Comparison of ENCODE assay signal across 14 cellular contexts in genomic region chr20:19492116-19492515, GRCh38.
A peak's percentile ranks its signal among the peaks of the same experiment; 100 is the strongest.
DNase-seq lines count a peak whose midpoint lies in the region; ATAC-seq and TF ChIP-seq lines count a peak whose summit lies in the region.
"Had no signal": no experiment of that assay in that cellular context is flagged by ENCODE, and none has a peak within 500 bp of the region (broad histone marks: within the 10 kb centered on the region; RNA-seq: fewer than 3 reads in every experiment).

No MANE protein-coding gene starts in this region.

- H3F3A ChIP-seq in PC-3 (ENCODE audit: low read length, unreplicated experiment) = no peaks in the 10 kb centered on the region

- intact Hi-C loops in PC-3 (cut with micrococcal nuclease) = no loop called here

- no peak overlapping the region for H3K4me2 ChIP-seq in PC-3 (ENCODE audit: low read length)
- H3K4me2 ChIP-seq: BLaER1 had no signal

- H3K4me1 ChIP-seq in PC-3 (ENCODE audit: insufficient read depth, low read length) = peaks cover 7% of the 10 kb centered on the region; the same call in 1 of the 2 replicates
- H3K4me1 ChIP-seq in thoracic aorta (ENCODE audit: control insufficient read depth in 1 of 2, low read depth in 2 of 2) = peaks cover 49 to 70% of the 10 kb centered on the region in 2 donors

- H3K27ac ChIP-seq in PC-3 (ENCODE audit: low read length) (no peak overlapping the region), coronary artery (peak overlapping the region; percentile 13 to 66), thoracic aorta (peak overlapping the region; percentile 10 to 89)
- H3K27ac ChIP-seq: BLaER1 had no signal

- H3K9me3 ChIP-seq in PC-3 (ENCODE audit: low read length) (no peaks in the 10 kb centered on the region), thoracic aorta (no peaks in the 10 kb centered on the region)
- H3K9me3 ChIP-seq: BLaER1 had no signal

- TF ChIP-seq CTCF in PC-3 (conservative IDR thresholded peaks at IDR 0.05; ENCODE audit: low read depth, low read length) (no peak), coronary artery (IDR thresholded peaks at IDR 0.05) (no peak), thoracic aorta (IDR thresholded peaks at IDR 0.05) (no peak)

- BruUV-seq in PC-3 (replicated peaks; lab: Mats Ljungman, UMichigan) = no TSS peak

- H3K36me3 ChIP-seq in PC-3 (ENCODE audit: low read depth, low read length) (no peaks in the 10 kb centered on the region), thoracic aorta (no peaks in the 10 kb centered on the region)
- H3K36me3 ChIP-seq: BLaER1 had no signal

- POLR2A ChIA-PET in PC-3 (lab: Charles Lee; ENCODE audit: unreplicated experiment) = no interaction called here

- H3K9me2 ChIP-seq in PC-3 (replicated peaks; ENCODE audit: low read length) = no peaks in the 10 kb centered on the region

- no peaks in the 10 kb centered on the region for H4K20me1 ChIP-seq in PC-3 (ENCODE audit: low read length)
- H4K20me1 ChIP-seq: BLaER1 had no signal

- CTCF ChIA-PET in PC-3 (lab: Charles Lee) = no interaction called here

- H3K27me3 ChIP-seq in PC-3 (ENCODE audit: low read length) = peaks cover 72% of the 10 kb centered on the region
- H3K27me3 ChIP-seq in thoracic aorta (replicated peaks; ENCODE audit: insufficient read depth) = no peaks in the 10 kb centered on the region
- H3K27me3 ChIP-seq: BLaER1 had no signal

- no peak for ATAC-seq in PC-3
- ATAC-seq in thoracic aorta (ENCODE audit: insufficient number of reproducible peaks, low FRiP score, low read depth) = no peak
- ATAC-seq: HCT116 had no signal

- no peaks in the 10 kb centered on the region for H3K79me2 ChIP-seq in PC-3 (ENCODE audit: low read length)

- DNase-seq in EH (ENCODE audit: low read depth) (peak; percentile 50), PC-3 (peak; percentile 7), coronary artery (ENCODE audit: low spot score) (no peak), thoracic aorta (ENCODE audit: low spot score) (no peak), NCI-H2107 (lab: John Stamatoyannopoulos, UW) (no peak), retina (no peak), COLO829 (ENCODE audit: low spot score) (no peak)
- DNase-seq: 8988T; AML-193; CD8-positive, alpha-beta memory T cell; DMS53; GDM1 had no signal

- no peak overlapping the region for H2AFZ ChIP-seq in PC-3 (ENCODE audit: low read length)

- no peak overlapping the region for H3K9ac ChIP-seq in PC-3 (ENCODE audit: low read length)
- H3K9ac ChIP-seq: BLaER1 had no signal

- H3K4me3 ChIP-seq in PC-3 (ENCODE audit: low read length) (no peak overlapping the region), coronary artery (no peak overlapping the region), thoracic aorta (no peak overlapping the region)
- H3K4me3 ChIP-seq: BLaER1 had no signal

Comparison
In these comparisons a context has a peak if more than half of its experiments do, and no peak if none do; other contexts are left out.
1. DNase-seq: peak in EH (single experiment) and PC-3 (single experiment); none in coronary artery (single experiment), thoracic aorta (single experiment), NCI-H2107 (single experiment), retina (single experiment) and COLO829 (single experiment).